Comparison of ENCODE assay signal across 23 cellular contexts in the genomic region with DNA sequence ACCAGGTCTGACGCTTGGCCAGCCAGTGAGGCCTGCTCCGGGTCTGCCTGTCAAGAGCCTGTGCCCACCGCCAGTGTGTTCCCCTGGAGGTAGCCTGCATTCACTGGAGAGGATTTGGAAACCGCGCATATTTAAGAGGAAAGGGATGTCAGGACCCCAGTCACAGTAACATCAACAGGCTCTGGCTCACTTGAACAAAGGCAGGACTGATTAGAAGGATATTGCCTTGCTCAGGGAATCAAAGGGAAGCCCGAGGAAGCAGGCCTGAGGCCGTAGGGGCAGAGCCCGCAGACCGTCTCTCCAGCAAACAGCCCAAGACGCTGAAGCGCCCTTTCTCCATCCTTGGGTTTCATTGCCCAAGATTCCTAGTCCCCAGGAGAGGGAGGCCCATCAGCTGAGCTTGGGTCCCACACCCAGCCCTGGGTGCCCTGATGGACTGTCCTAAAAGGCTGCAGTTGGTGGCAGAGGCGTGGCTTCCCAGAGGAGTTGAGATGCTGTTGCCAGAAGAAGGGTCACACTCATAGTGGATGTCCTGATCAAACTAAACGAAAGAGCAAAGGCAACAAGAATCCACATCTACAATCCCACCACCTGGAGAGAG.
"Had no signal": no experiment of that assay in that cellular context is flagged by ENCODE, and none has a peak within 500 bp of the region (broad histone marks: within the 10 kb centered on the region; RNA-seq: fewer than 3 reads in every experiment).

No MANE protein-coding gene starts in this region.

- H3K4me3 Mint-ChIP-seq: activated B cell treated with CpG ODN at 0.5 μM for 24 hours; activated CD4-positive, alpha-beta T cell treated with anti-CD3 and anti-CD28 coated beads for 36 hours; activated naive CD4-positive, alpha-beta T cell treated with anti-CD3 and anti-CD28 coated beads, Interleukin-2, amount 10 ng/mL, durations not matched to agents 7 days and 5 days; dendritic cell treated with granulocyte-macrophage colony-stimulating factor and Interleukin-4, amounts not matched to agents 40 ng/mL and 50 ng/mL, for 4 days; natural killer cell treated with Interleukin-12 subunit alpha and Interleukin-12 subunit beta and Interleukin-15 and Interleukin-18, amount 100 ng/mL, for 72 hours; stimulated activated memory B cell treated with anti-CD40 and anti-IgM and Interleukin-4, amounts not matched to agents 10 μg/mL and 1 μg/mL and 100 μg/mL, for 72 hours; T-helper 1 cell treated with Interleukin-12 subunit alpha and Interleukin-12 subunit beta and Interleukin-4 antibody, amounts not matched to agents 30 μg/mL and 1 μg/mL, for 36 hours had no signal

- H3K27ac ChIP-seq: neutrophil, pancreas, skin epidermis, stomach, suprapubic skin, tibial nerve had no signal

- ATAC-seq: activated CD4-positive, alpha-beta T cell treated with anti-CD3 and anti-CD28 coated beads for 36 hours; natural killer cell treated with Interleukin-12 subunit alpha and Interleukin-12 subunit beta and Interleukin-15 and Interleukin-18, amount 100 ng/mL, for 72 hours; pancreas; right cardiac atrium; stimulated activated memory B cell treated with anti-CD40 and anti-IgM and Interleukin-4, amounts not matched to agents 10 μg/mL and 1 μg/mL and 100 μg/mL, for 72 hours had no signal

- H3K27me3 ChIP-seq: neutrophil, pancreas, stomach, suprapubic skin, tibial nerve had no signal

- H3K27me3 Mint-ChIP-seq: activated B cell treated with CpG ODN at 0.5 μM for 24 hours; activated CD4-positive, alpha-beta T cell treated with anti-CD3 and anti-CD28 coated beads for 36 hours; activated naive CD4-positive, alpha-beta T cell treated with anti-CD3 and anti-CD28 coated beads, Interleukin-2, amount 10 ng/mL, durations not matched to agents 7 days and 5 days; dendritic cell treated with granulocyte-macrophage colony-stimulating factor and Interleukin-4, amounts not matched to agents 40 ng/mL and 50 ng/mL, for 4 days; natural killer cell treated with Interleukin-12 subunit alpha and Interleukin-12 subunit beta and Interleukin-15 and Interleukin-18, amount 100 ng/mL, for 72 hours; stimulated activated memory B cell treated with anti-CD40 and anti-IgM and Interleukin-4, amounts not matched to agents 10 μg/mL and 1 μg/mL and 100 μg/mL, for 72 hours had no signal

- H3K36me3 Mint-ChIP-seq: activated naive CD4-positive, alpha-beta T cell treated with anti-CD3 and anti-CD28 coated beads, Interleukin-2, amount 10 ng/mL, durations not matched to agents 7 days and 5 days; natural killer cell treated with Interleukin-12 subunit alpha and Interleukin-12 subunit beta and Interleukin-15 and Interleukin-18, amount 100 ng/mL, for 72 hours; stimulated activated memory B cell treated with anti-CD40 and anti-IgM and Interleukin-4, amounts not matched to agents 10 μg/mL and 1 μg/mL and 100 μg/mL, for 72 hours had no signal

- H3K4me1 ChIP-seq: pancreas, stomach, suprapubic skin, tibial nerve had no signal

- H3K27ac Mint-ChIP-seq: activated B cell treated with CpG ODN at 0.5 μM for 24 hours; activated CD4-positive, alpha-beta T cell treated with anti-CD3 and anti-CD28 coated beads for 36 hours; activated naive CD4-positive, alpha-beta T cell treated with anti-CD3 and anti-CD28 coated beads, Interleukin-2, amount 10 ng/mL, durations not matched to agents 7 days and 5 days; dendritic cell treated with granulocyte-macrophage colony-stimulating factor and Interleukin-4, amounts not matched to agents 40 ng/mL and 50 ng/mL, for 4 days; natural killer cell treated with Interleukin-12 subunit alpha and Interleukin-12 subunit beta and Interleukin-15 and Interleukin-18, amount 100 ng/mL, for 72 hours; stimulated activated memory B cell treated with anti-CD40 and anti-IgM and Interleukin-4, amounts not matched to agents 10 μg/mL and 1 μg/mL and 100 μg/mL, for 72 hours; T-helper 1 cell treated with Interleukin-12 subunit alpha and Interleukin-12 subunit beta and Interleukin-4 antibody, amounts not matched to agents 30 μg/mL and 1 μg/mL, for 36 hours had no signal

- H3K4me3 ChIP-seq: pancreas, skin epidermis, stomach, suprapubic skin, tibial nerve had no signal

- DNase-seq: activated B cell treated with CpG ODN at 0.5 μM for 24 hours; activated CD4-positive, alpha-beta T cell treated with anti-CD3 and anti-CD28 coated beads for 36 hours; activated CD4-positive, alpha-beta T cell treated with anti-CD3 and anti-CD28 coated beads, Interleukin-2, amount 50 U/mL, for 4 hours; activated effector memory CD4-positive, alpha-beta T cell treated with anti-CD3 and anti-CD28 coated beads, Interleukin-2, amount 50 U/mL, for 16 hours; activated naive CD4-positive, alpha-beta T cell treated with anti-CD3 and anti-CD28 coated beads, Interleukin-2, amount 10 ng/mL, durations not matched to agents 7 days and 5 days; amygdala; effector CD8-positive, alpha-beta T cell; foreskin melanocyte; glutamatergic neuron; hippocampal formation; stimulated activated CD4-positive, alpha-beta T cell treated with anti-CD3 and anti-CD28 coated beads, Interleukin-2, amount 100 ng/mL, for 24 hours; stomach; T1000 had no signal

- H3K9me3 ChIP-seq: neutrophil, pancreas, stomach, suprapubic skin, tibial nerve had no signal

- H3K4me1 Mint-ChIP-seq: activated B cell treated with CpG ODN at 0.5 μM for 24 hours; activated CD4-positive, alpha-beta T cell treated with anti-CD3 and anti-CD28 coated beads for 36 hours; activated naive CD4-positive, alpha-beta T cell treated with anti-CD3 and anti-CD28 coated beads, Interleukin-2, amount 10 ng/mL, durations not matched to agents 7 days and 5 days; stimulated activated memory B cell treated with anti-CD40 and anti-IgM and Interleukin-4, amounts not matched to agents 10 μg/mL and 1 μg/mL and 100 μg/mL, for 72 hours had no signal

- H3K36me3 ChIP-seq: neutrophil, pancreas had no signal

- H3K9me3 Mint-ChIP-seq: activated B cell treated with CpG ODN at 0.5 μM for 24 hours; activated naive CD4-positive, alpha-beta T cell treated with anti-CD3 and anti-CD28 coated beads, Interleukin-2, amount 10 ng/mL, durations not matched to agents 7 days and 5 days; dendritic cell treated with granulocyte-macrophage colony-stimulating factor and Interleukin-4, amounts not matched to agents 40 ng/mL and 50 ng/mL, for 4 days; natural killer cell treated with Interleukin-12 subunit alpha and Interleukin-12 subunit beta and Interleukin-15 and Interleukin-18, amount 100 ng/mL, for 72 hours; stimulated activated memory B cell treated with anti-CD40 and anti-IgM and Interleukin-4, amounts not matched to agents 10 μg/mL and 1 μg/mL and 100 μg/mL, for 72 hours; T-helper 1 cell treated with Interleukin-12 subunit alpha and Interleukin-12 subunit beta and Interleukin-4 antibody, amounts not matched to agents 30 μg/mL and 1 μg/mL, for 36 hours had no signal
